8 cellular contexts compared by ENCODE assay signal in genomic region chr17:18182978-18183333, GRCh38.
DNase-seq lines count a peak whose midpoint lies in the region; ATAC-seq lines count a peak whose summit lies in the region.

No MANE protein-coding gene starts in this region.

- no peaks in the 10 kb centered on the region for H3K27me3 ChIP-seq in adipocyte (replicated peaks; ENCODE audit: control insufficient read depth, insufficient read depth, low read length)

- ATAC-seq in GM19452 (IDR thresholded peaks at IDR 0.05; ENCODE audit: unreplicated experiment) (peak; percentile 39), HG03565 (IDR thresholded peaks at IDR 0.05; ENCODE audit: unreplicated experiment) (peak; percentile 17)

- no peaks in the 10 kb centered on the region for H3K36me3 ChIP-seq in adipocyte (ENCODE audit: control insufficient read depth, insufficient read depth, low read length, severe bottlenecking)

- peaks cover 54% of the 10 kb centered on the region for H3K4me1 ChIP-seq in adipocyte (ENCODE audit: control insufficient read depth, insufficient read depth, low read length)

- peak overlapping the region; percentile 95 for H3K4me3 ChIP-seq in adipocyte (ENCODE audit: low read length)
- H3K4me3 ChIP-seq in skin epidermis: peak overlapping the region; percentile 71 to 99 (median 90)

- peak overlapping the region; percentile 56 to 99 (median 98) for H3K27ac ChIP-seq in skin epidermis

- H3K9ac ChIP-seq in adipocyte (ENCODE audit: low read length): peak overlapping the region; percentile 95

- DNase-seq in COR-L47 (lab: John Stamatoyannopoulos, UW) (peak; percentile 51), T follicular helper cell (ENCODE audit: low read depth) (peak; percentile 67), adipocyte (ENCODE audit: low read depth) (peak; percentile 94), hypothalamus (lab: John Stamatoyannopoulos, UW) (peak in 44 of 51 donors; percentile 57 to 96 (median 86)), medulla oblongata (ENCODE audit: extremely low spot score) (no peak)

- no peaks in the 10 kb centered on the region for H3K9me3 ChIP-seq in adipocyte (ENCODE audit: control insufficient read depth, low read length)
